Comparison of ENCODE assay signal across 17 cellular contexts in genomic region chr10:58137813-58138212, GRCh38.
DNase-seq lines count a peak whose midpoint lies in the region; ATAC-seq and TF ChIP-seq lines count a peak whose summit lies in the region.
"Had no signal": no experiment of that assay in that cellular context is flagged by ENCODE, and none has a peak within 500 bp of the region (broad histone marks: within the 10 kb centered on the region; RNA-seq: fewer than 3 reads in every experiment).

No MANE protein-coding gene starts in this region.

- 61% methylated on average over 5 of the region's 5 CpGs for WGBS in suprapubic skin

- ATAC-seq in GM21390 (IDR thresholded peaks at IDR 0.05; ENCODE audit: unreplicated experiment), result no peak
- ATAC-seq: activated CD8-positive, alpha-beta T cell treated with anti-CD3 and anti-CD28 coated beads, Interleukin-2, amount 10 ng/mL, durations not matched to agents 7 days and 5 days; K562; Panc1; stimulated activated naive CD8-positive, alpha-beta T cell treated with anti-CD3 and anti-CD28 coated beads, Interleukin-15, amount 100 ng/mL, for 72 hours had no signal

- H3K4me3 ChIP-seq in suprapubic skin, result no peak overlapping the region
- H3K4me3 ChIP-seq: HAP-1, K562, uterus had no signal

- H3K27ac ChIP-seq in suprapubic skin, result no peak overlapping the region
- H3K27ac ChIP-seq: uterus had no signal

- H3K27me3 ChIP-seq in suprapubic skin, result peaks cover 4% of the 10 kb centered on the region
- H3K27me3 ChIP-seq: uterus had no signal

- DNase-seq in DMS153 treated with DMSO at 0.1 percent for 48 hours (lab: John Stamatoyannopoulos, UW; ENCODE audit: unreplicated experiment) (peak; percentile 90), NCI-H1105 (lab: John Stamatoyannopoulos, UW) (peak; percentile 79), NCI-H69 (lab: John Stamatoyannopoulos, UW) (peak; percentile 93), midbrain (lab: John Stamatoyannopoulos, UW) (peak; percentile 63), SK-N-DZ (ENCODE audit: low spot score) (no peak), suprapubic skin (ENCODE audit: low spot score in 2 of 2) (no peak), T-helper 2 cell (no peak)
- DNase-seq: activated CD8-positive, alpha-beta T cell treated with anti-CD3 and anti-CD28 coated beads, Interleukin-2, amount 10 ng/mL, durations not matched to agents 7 days and 5 days; DND-41; erythroblast; NCI-H187 treated with DMSO at 0.1 percent for 48 hours; stimulated activated naive CD8-positive, alpha-beta T cell treated with anti-CD3 and anti-CD28 coated beads, Interleukin-15, amount 100 ng/mL, for 72 hours; uterus had no signal

- TF ChIP-seq CTCF in suprapubic skin (IDR thresholded peaks at IDR 0.05), result no peak

- no peaks in the 10 kb centered on the region for H3K4me1 ChIP-seq in suprapubic skin
- H3K4me1 ChIP-seq: HAP-1, uterus had no signal

- no peaks in the 10 kb centered on the region for H3K9me3 ChIP-seq in suprapubic skin
- H3K9me3 ChIP-seq: HAP-1, uterus had no signal

- TF ChIP-seq EP300 in suprapubic skin (IDR thresholded peaks at IDR 0.05), result no peak

- no peaks in the 10 kb centered on the region for H3K36me3 ChIP-seq in suprapubic skin
- H3K36me3 ChIP-seq: HAP-1, uterus had no signal

- no peak for TF ChIP-seq POLR2A in suprapubic skin (IDR thresholded peaks at IDR 0.05)

Comparison
In these comparisons a context has a peak if more than half of its experiments do, and no peak if none do; other contexts are left out.
1. DNase-seq: peak in DMS153 treated with DMSO at 0.1 percent for 48 hours (single experiment), NCI-H1105 (single experiment), NCI-H69 (single experiment) and midbrain (single experiment); none in SK-N-DZ (single experiment), suprapubic skin (0 of 2) and T-helper 2 cell (0 of 5).